In genomic region chr1:232841823-232842565, GRCh38 we compare ENCODE assay signal across 19 cellular contexts.
"Had no signal": no experiment of that assay in that cellular context is flagged by ENCODE, and none has a peak within 500 bp of the region (broad histone marks: within the 10 kb centered on the region; RNA-seq: fewer than 3 reads in every experiment).

No MANE protein-coding gene starts in this region.

- H3K4me1 ChIP-seq: left ventricle myocardium inferior, lower lobe of right lung, upper lobe of left lung, uterus had no signal

- H3K9ac ChIP-seq: neural progenitor cell had no signal

- ATAC-seq: heart left ventricle, lower lobe of right lung, natural killer cell, right cardiac atrium had no signal

- H3K9me3 ChIP-seq: heart left ventricle, lower lobe of right lung, ovary, upper lobe of left lung, uterus had no signal

- FAIRE-seq: frontal cortex, small intestine had no signal

- H3K27me3 ChIP-seq: heart left ventricle, ovary, upper lobe of left lung, uterus had no signal

- H3K36me3 ChIP-seq: heart left ventricle, left ventricle myocardium inferior, lower lobe of right lung, neural progenitor cell, ovary, upper lobe of left lung, uterus had no signal

- H3K27ac Mint-ChIP-seq: memory B cell, mesothelial cell of epicardium, natural killer cell, neural progenitor cell had no signal

- H3K27ac ChIP-seq: coronary artery, heart left ventricle, left ventricle myocardium inferior, lower lobe of right lung, neural progenitor cell, ovary, upper lobe of left lung, uterus had no signal

- DNase-seq: effector CD4-positive, alpha-beta T cell; heart left ventricle; islet precursor cell; left ventricle myocardium inferior; lower lobe of right lung; natural killer cell; nucleus accumbens; ovary; right cardiac atrium; small intestine; stimulated activated CD4-positive, alpha-beta T cell treated with anti-CD3 and anti-CD28 coated beads, Interleukin-12 subunit alpha, Interleukin-12 subunit beta, amount 100 ng/mL, for 4 hours; stimulated activated naive CD4-positive, alpha-beta T cell treated with Interleukin-2 at 50 U/mL for 16 hours; upper lobe of left lung; uterus had no signal

- H3K9me3 Mint-ChIP-seq: natural killer cell had no signal

- H3K4me1 Mint-ChIP-seq: memory B cell, natural killer cell had no signal

- H3K36me3 Mint-ChIP-seq: memory B cell, natural killer cell had no signal

- H2AFZ ChIP-seq: neural progenitor cell had no signal

- H3K4me3 ChIP-seq: coronary artery, heart left ventricle, left ventricle myocardium inferior, lower lobe of right lung, neural progenitor cell, ovary, upper lobe of left lung, uterus had no signal

- H3K4me3 Mint-ChIP-seq: memory B cell, mesothelial cell of epicardium, natural killer cell, neural progenitor cell had no signal

- H3K4me2 ChIP-seq: neural progenitor cell had no signal
